In genomic region chr11:72614381-72614780, GRCh38 we compare ENCODE assay signal across 13 cellular contexts.
"Had no signal": no experiment of that assay in that cellular context is flagged by ENCODE, and none has a peak within 500 bp of the region (broad histone marks: within the 10 kb centered on the region; RNA-seq: fewer than 3 reads in every experiment).

No MANE protein-coding gene starts in this region.

- H3K4me1 ChIP-seq: parathyroid adenoma had no signal

- H3K36me3 ChIP-seq: tibial nerve, uterus had no signal

- H3K9me3 ChIP-seq: tibial nerve, uterus had no signal

- H3K36me3 Mint-ChIP-seq: activated naive CD8-positive, alpha-beta T cell treated with anti-CD3 and anti-CD28 coated beads for 36 hours; brain; stimulated activated naive B cell treated with anti-CD40 and anti-IgM and Interleukin-4, amounts not matched to agents 10 μg/mL and 1 μg/mL and 100 μg/mL, for 72 hours; WTC11 had no signal

- H3K9ac ChIP-seq: parathyroid adenoma had no signal

- ATAC-seq: WTC11 had no signal

- H3K27ac Mint-ChIP-seq: activated CD4-positive, alpha-beta T cell treated with anti-CD3 and anti-CD28 coated beads, Interleukin-2, amount 10 ng/mL, durations not matched to agents 24 days and 14 days; activated naive CD8-positive, alpha-beta T cell treated with anti-CD3 and anti-CD28 coated beads for 36 hours; activated T-helper 1 cell treated with anti-CD3 and anti-CD28 coated beads, Interleukin-12 subunit alpha, Interleukin-12 subunit beta, Interleukin-2, Interleukin-4 antibody, amounts not matched to agents 30 ng/mL and 10 ng/mL and 1 ng/mL, durations not matched to agents 14 hours and 24 hours and 36 hours; stimulated activated naive B cell treated with anti-CD40 and anti-IgM and Interleukin-4, amounts not matched to agents 10 μg/mL and 1 μg/mL and 100 μg/mL, for 72 hours; WTC11 had no signal

- DNase-seq: activated CD4-positive, alpha-beta T cell treated with anti-CD3 and anti-CD28 coated beads, Interleukin-2, amount 10 ng/mL, durations not matched to agents 24 days and 14 days; central memory CD4-positive, alpha-beta T cell; T-helper 2 cell; uterus had no signal

- H3K9me3 Mint-ChIP-seq: activated CD4-positive, alpha-beta T cell treated with anti-CD3 and anti-CD28 coated beads, Interleukin-2, amount 10 ng/mL, durations not matched to agents 24 days and 14 days; activated naive CD8-positive, alpha-beta T cell treated with anti-CD3 and anti-CD28 coated beads for 36 hours; activated T-helper 1 cell treated with anti-CD3 and anti-CD28 coated beads, Interleukin-12 subunit alpha, Interleukin-12 subunit beta, Interleukin-2, Interleukin-4 antibody, amounts not matched to agents 30 ng/mL and 10 ng/mL and 1 ng/mL, durations not matched to agents 14 hours and 24 hours and 36 hours; brain; stimulated activated naive B cell treated with anti-CD40 and anti-IgM and Interleukin-4, amounts not matched to agents 10 μg/mL and 1 μg/mL and 100 μg/mL, for 72 hours; WTC11 had no signal

- H3K4me3 Mint-ChIP-seq: activated CD4-positive, alpha-beta T cell treated with anti-CD3 and anti-CD28 coated beads, Interleukin-2, amount 10 ng/mL, durations not matched to agents 24 days and 14 days; activated naive CD8-positive, alpha-beta T cell treated with anti-CD3 and anti-CD28 coated beads for 36 hours; activated T-helper 1 cell treated with anti-CD3 and anti-CD28 coated beads, Interleukin-12 subunit alpha, Interleukin-12 subunit beta, Interleukin-2, Interleukin-4 antibody, amounts not matched to agents 30 ng/mL and 10 ng/mL and 1 ng/mL, durations not matched to agents 14 hours and 24 hours and 36 hours; stimulated activated naive B cell treated with anti-CD40 and anti-IgM and Interleukin-4, amounts not matched to agents 10 μg/mL and 1 μg/mL and 100 μg/mL, for 72 hours; WTC11 had no signal

- H3K4me3 ChIP-seq: lung, tibial nerve, uterus had no signal

- H3K27ac ChIP-seq: epithelial cell of prostate, parathyroid adenoma, tibial nerve, uterus had no signal

- H3K27me3 ChIP-seq: tibial nerve, uterus had no signal

- H3K79me2 ChIP-seq: parathyroid adenoma had no signal

- H2AFZ ChIP-seq: parathyroid adenoma had no signal
